ENCODE assay signal across 8 cellular contexts in the genomic region with DNA sequence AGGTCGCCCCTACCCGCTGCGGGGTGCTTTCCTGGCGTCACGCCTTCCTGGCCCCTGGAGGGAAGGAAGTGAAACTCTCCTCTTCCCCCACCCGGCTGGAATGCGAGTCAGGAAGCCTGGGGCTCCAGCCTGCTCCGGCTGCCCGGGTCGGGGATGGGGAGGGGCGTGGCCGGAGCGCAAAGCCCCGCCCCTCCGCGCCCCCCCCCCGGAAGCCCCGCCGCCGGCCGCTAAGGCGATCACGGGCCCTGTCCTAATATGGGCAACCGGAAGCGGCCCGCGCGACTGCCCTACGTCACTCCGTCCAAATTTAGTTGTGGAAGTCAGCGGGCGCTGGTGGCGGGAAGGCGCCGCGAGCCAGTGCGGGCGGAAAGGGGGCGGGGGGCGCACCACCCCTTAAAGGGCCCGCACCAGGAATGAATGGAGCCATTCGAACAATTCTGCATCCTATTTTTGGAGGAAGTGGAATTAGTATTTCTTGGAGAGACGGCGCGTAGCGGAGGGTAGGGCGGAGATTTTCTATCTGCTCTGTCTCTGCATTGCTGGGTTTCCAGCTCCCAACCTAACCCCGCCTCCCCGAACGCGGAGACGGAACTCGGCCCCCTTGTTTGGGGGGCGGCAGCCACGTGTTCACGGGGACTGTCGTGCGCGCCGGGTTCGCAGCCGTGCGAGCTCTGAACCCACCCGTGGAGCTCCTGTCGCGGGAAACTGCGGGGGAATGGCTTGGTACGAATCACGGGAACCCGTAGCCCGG. TPM values are rescaled to one million over a fixed set of nuclear protein-coding genes. Genes with fewer than 3 reads are reported as not detected.
DNase-seq lines count a peak whose midpoint lies in the region; ATAC-seq and TF ChIP-seq lines count a peak whose summit lies in the region.

No MANE protein-coding gene starts in this region.

- H3K9me2 ChIP-seq in GM23248 (ENCODE audit: insufficient read depth): no peaks in the 10 kb centered on the region

- peaks cover 59% of the 10 kb centered on the region for H3K79me2 ChIP-seq in GM23248 (ENCODE audit: insufficient read depth)
- H3K79me2 ChIP-seq in fibroblast of lung (ENCODE audit: control insufficient read depth, insufficient read depth, low read length): peaks cover 49% of the 10 kb centered on the region

- intact Hi-C loops in activated T-helper 2 cell treated with anti-CD3 and anti-CD28 coated beads, Interferon-gamma antibody, Interleukin-2, Interleukin-4, amounts not matched to agents 10 μg/mL and 5 μg/mL and 100 μg/mL, durations not matched to agents 14 hours and 24 hours and 36 hours (cut with micrococcal nuclease): loop anchor here (1.0 to 5.0 kb wide), 5 partner anchors 15 to 686 kb away; a partner anchor contains a TSS

- H3K4me1 ChIP-seq in GM23248 (ENCODE audit: insufficient read depth) (0 out of 2 replicates have a peak, but pooled peaks cover 17% of the 10 kb centered on the region), RWPE2 (ENCODE audit: insufficient read depth, poor library complexity, severe bottlenecking) (peaks cover 12% of the 10 kb centered on the region), fibroblast of lung (ENCODE audit: control insufficient read depth, extremely low read depth, insufficient read depth, low read length) (peaks cover 17% of the 10 kb centered on the region)

- peak; percentile 93 for DNase-seq in DMS153 treated with DMSO at 0.1 percent for 48 hours (lab: John Stamatoyannopoulos, UW; ENCODE audit: unreplicated experiment)
- DNase-seq in GM23248: peak; percentile 98
- DNase-seq in M059J (ENCODE audit: low read depth): peak; percentile 97
- peak; percentile 96 for DNase-seq in RWPE2 (ENCODE audit: low spot score)
- DNase-seq in activated T-helper 2 cell treated with anti-CD3 and anti-CD28 coated beads, Interferon-gamma antibody, Interleukin-2, Interleukin-4, amounts not matched to agents 10 μg/mL and 5 μg/mL and 100 μg/mL, durations not matched to agents 14 hours and 24 hours and 36 hours (ENCODE audit: low spot score): peak; percentile 95
- peak; percentile 94 to 98 for DNase-seq in fibroblast of lung (ENCODE audit: low read depth in 2 of 2)
- peak; percentile 93 to 98 (median 95) for DNase-seq in naive thymus-derived CD8-positive, alpha-beta T cell

- H3K9ac ChIP-seq in GM23248: peak overlapping the region; percentile 99
- peak overlapping the region; percentile 97 for H3K9ac ChIP-seq in fibroblast of lung (ENCODE audit: insufficient read depth, low read length)

- H3K27me3 ChIP-seq in GM23248 (replicated peaks; ENCODE audit: insufficient read depth) (no peaks in the 10 kb centered on the region), RWPE2 (ENCODE audit: insufficient read depth, poor library complexity, severe bottlenecking) (no peaks in the 10 kb centered on the region), fibroblast of lung (ENCODE audit: control insufficient read depth, insufficient read depth, low read length) (no peaks in the 10 kb centered on the region)

- H3K4me3 ChIP-seq in GM23248 (peak overlapping the region; percentile 96), RWPE2 (ENCODE audit: severe bottlenecking) (peak overlapping the region; percentile 91), fibroblast of lung (replicated peaks in 1 of 4; ENCODE audit: control extremely low read depth in 1 of 4, insufficient read depth in 1 of 4, low read depth in 3 of 4, low read length in 4 of 4) (peak overlapping the region; percentile 82 to 100 (median 98))

- TF ChIP-seq CTCF in RWPE2 (IDR thresholded peaks at IDR 0.05; ENCODE audit: poor library complexity, severe bottlenecking) (peak; percentile 14), fibroblast of lung (conservative IDR thresholded peaks at IDR 0.05 in 1 of 2, IDR thresholded peaks at IDR 0.05 in 1 of 2; ENCODE audit: low read depth in 1 of 2, low read length in 2 of 2) (peak in 1 of 2 donors; percentile 20)

- H3K27ac ChIP-seq in GM23248 (peak overlapping the region; percentile 94), RWPE2 (ENCODE audit: poor library complexity, severe bottlenecking) (peak overlapping the region; percentile 92), fibroblast of lung (ENCODE audit: insufficient read depth, low read length) (peak overlapping the region; percentile 99)

- no peaks in the 10 kb centered on the region for H3K9me3 Mint-ChIP-seq in activated T-helper 2 cell treated with anti-CD3 and anti-CD28 coated beads, Interferon-gamma antibody, Interleukin-2, Interleukin-4, amounts not matched to agents 10 μg/mL and 5 μg/mL and 100 μg/mL, durations not matched to agents 14 hours and 24 hours and 36 hours
- peaks cover 0 to 8% (median 0%) of the 10 kb centered on the region in 9 donors for H3K9me3 Mint-ChIP-seq in naive thymus-derived CD8-positive, alpha-beta T cell
- no peaks in the 10 kb centered on the region for H3K9me3 Mint-ChIP-seq in stimulated activated memory B cell treated with anti-CD40 and anti-IgM and Interleukin-4, amounts not matched to agents 10 μg/mL and 1 μg/mL and 100 μg/mL, for 72 hours

- POLR2A ChIA-PET in naive thymus-derived CD8-positive, alpha-beta T cell (lab: Charles Lee): interaction anchor here (0.6 to 13.4 kb wide), 25 partner anchors 21 to 1367 kb away, joined by 3 to 918 read pairs (median 6); a partner anchor contains a TSS

- H4K20me1 ChIP-seq in GM23248 (ENCODE audit: insufficient read depth) (no peaks in the 10 kb centered on the region), fibroblast of lung (ENCODE audit: control insufficient read depth, extremely low read depth, insufficient read depth, low read length) (no peaks in the 10 kb centered on the region)

- peak overlapping the region; percentile 99 for H3K27ac Mint-ChIP-seq in activated T-helper 2 cell treated with anti-CD3 and anti-CD28 coated beads, Interferon-gamma antibody, Interleukin-2, Interleukin-4, amounts not matched to agents 10 μg/mL and 5 μg/mL and 100 μg/mL, durations not matched to agents 14 hours and 24 hours and 36 hours
- peak overlapping the region; percentile 99 to 100 (median 99) for H3K27ac Mint-ChIP-seq in naive thymus-derived CD8-positive, alpha-beta T cell
- H3K27ac Mint-ChIP-seq in stimulated activated memory B cell treated with anti-CD40 and anti-IgM and Interleukin-4, amounts not matched to agents 10 μg/mL and 1 μg/mL and 100 μg/mL, for 72 hours: peak overlapping the region; percentile 92

- WGBS in GM23248 (ENCODE audit: low coverage in 1 of 2, low lambda C conversion rate in 2 of 2, missing lambda C conversion rate in 2 of 2), 2 experiments: 1 to 2% methylated on average over 62 to 71 of the region's 71 CpGs

- in situ Hi-C loops in GM23248 (cut with MboI): no loop called here

- peaks cover 25% of the 10 kb centered on the region for H3K4me1 Mint-ChIP-seq in activated T-helper 2 cell treated with anti-CD3 and anti-CD28 coated beads, Interferon-gamma antibody, Interleukin-2, Interleukin-4, amounts not matched to agents 10 μg/mL and 5 μg/mL and 100 μg/mL, durations not matched to agents 14 hours and 24 hours and 36 hours (ENCODE audit: low read depth)
- peaks cover 33 to 56% (median 37%) of the 10 kb centered on the region in 4 donors for H3K4me1 Mint-ChIP-seq in naive thymus-derived CD8-positive, alpha-beta T cell
- peaks cover 40% of the 10 kb centered on the region for H3K4me1 Mint-ChIP-seq in stimulated activated memory B cell treated with anti-CD40 and anti-IgM and Interleukin-4, amounts not matched to agents 10 μg/mL and 1 μg/mL and 100 μg/mL, for 72 hours

- H3K9me3 ChIP-seq in GM23248 (ENCODE audit: low read depth) (no peaks in the 10 kb centered on the region), RWPE2 (ENCODE audit: severe bottlenecking) (no peaks in the 10 kb centered on the region), fibroblast of lung (ENCODE audit: control insufficient read depth, insufficient read depth, low read depth, low read length) (no peaks in the 10 kb centered on the region)

- H3K36me3 Mint-ChIP-seq in activated T-helper 2 cell treated with anti-CD3 and anti-CD28 coated beads, Interferon-gamma antibody, Interleukin-2, Interleukin-4, amounts not matched to agents 10 μg/mL and 5 μg/mL and 100 μg/mL, durations not matched to agents 14 hours and 24 hours and 36 hours (ENCODE audit: low read depth): peaks cover 43% of the 10 kb centered on the region
- H3K36me3 Mint-ChIP-seq in naive thymus-derived CD8-positive, alpha-beta T cell: peaks cover 11 to 20% (median 19%) of the 10 kb centered on the region in 3 donors
- peaks cover 24% of the 10 kb centered on the region for H3K36me3 Mint-ChIP-seq in stimulated activated memory B cell treated with anti-CD40 and anti-IgM and Interleukin-4, amounts not matched to agents 10 μg/mL and 1 μg/mL and 100 μg/mL, for 72 hours

- H2AFZ ChIP-seq in GM23248 (peak overlapping the region; percentile 59), fibroblast of lung (ENCODE audit: low read length) (no peak overlapping the region)

- H3K36me3 ChIP-seq in GM23248 (ENCODE audit: low read depth) (no peaks in the 10 kb centered on the region; the same call in 1 of the 2 replicates), RWPE2 (ENCODE audit: low read depth) (peaks cover 22% of the 10 kb centered on the region), fibroblast of lung (ENCODE audit: control insufficient read depth, insufficient read depth, low read length) (peaks cover 2% of the 10 kb centered on the region)

- no peaks in the 10 kb centered on the region for H3K27me3 Mint-ChIP-seq in activated T-helper 2 cell treated with anti-CD3 and anti-CD28 coated beads, Interferon-gamma antibody, Interleukin-2, Interleukin-4, amounts not matched to agents 10 μg/mL and 5 μg/mL and 100 μg/mL, durations not matched to agents 14 hours and 24 hours and 36 hours (ENCODE audit: low read depth)
- peaks cover 0 to 3% (median 0%) of the 10 kb centered on the region in 5 donors for H3K27me3 Mint-ChIP-seq in naive thymus-derived CD8-positive, alpha-beta T cell
- no peaks in the 10 kb centered on the region for H3K27me3 Mint-ChIP-seq in stimulated activated memory B cell treated with anti-CD40 and anti-IgM and Interleukin-4, amounts not matched to agents 10 μg/mL and 1 μg/mL and 100 μg/mL, for 72 hours

- peak; percentile 59 for ATAC-seq in RWPE2 (ENCODE audit: low read depth)
- peak; percentile 54 to 59 for ATAC-seq in naive thymus-derived CD8-positive, alpha-beta T cell
- ATAC-seq in stimulated activated memory B cell treated with anti-CD40 and anti-IgM and Interleukin-4, amounts not matched to agents 10 μg/mL and 1 μg/mL and 100 μg/mL, for 72 hours: peak; percentile 63

- H3K4me3 Mint-ChIP-seq in activated T-helper 2 cell treated with anti-CD3 and anti-CD28 coated beads, Interferon-gamma antibody, Interleukin-2, Interleukin-4, amounts not matched to agents 10 μg/mL and 5 μg/mL and 100 μg/mL, durations not matched to agents 14 hours and 24 hours and 36 hours (ENCODE audit: low read depth): peak overlapping the region; percentile 96
- H3K4me3 Mint-ChIP-seq in naive thymus-derived CD8-positive, alpha-beta T cell: peak overlapping the region; percentile 93 to 99 (median 98)
- H3K4me3 Mint-ChIP-seq in stimulated activated memory B cell treated with anti-CD40 and anti-IgM and Interleukin-4, amounts not matched to agents 10 μg/mL and 1 μg/mL and 100 μg/mL, for 72 hours: peak overlapping the region; percentile 95

- H3K4me2 ChIP-seq in GM23248 (ENCODE audit: unreplicated experiment) (peak overlapping the region; percentile 98), fibroblast of lung (ENCODE audit: extremely low read depth, insufficient read depth, low read length) (peak overlapping the region; percentile 100)

- H3F3A ChIP-seq in GM23248 (ENCODE audit: insufficient read depth): peaks cover 38% of the 10 kb centered on the region

RNA-seq across cellular contexts. Expression of a gene that starts 1.6 kb away (rescaled TPM):
- total RNA-seq in GM23248 (2014; rRNA removed; shearing (Covaris generic)): 27.8 and 30.4 TPM in 2 replicates
- polyA plus RNA-seq in GM23248 (2016; fragmentation: Nextera tagmentation; extraction: Ambion mirVana) (84.0 and 88.6 TPM in 2 replicates), fibroblast of lung (16.5 and 99.6 TPM in 2 replicates)
- total RNA-seq in M059J (2014; rRNA removed; shearing (Covaris generic)): 16.6 and 33.0 TPM in 2 replicates
- 140 and 143 TPM in 2 replicates for total RNA-seq in activated T-helper 2 cell treated with anti-CD3 and anti-CD28 coated beads, Interferon-gamma antibody, Interleukin-2, Interleukin-4, amounts not matched to agents 10 μg/mL and 5 μg/mL and 100 μg/mL, durations not matched to agents 14 hours and 24 hours and 36 hours
- total RNA-seq in fibroblast of lung: 21.1 and 26.4 TPM in 2 replicates
- 30.8 and 154 TPM in 2 replicates for polyA plus RNA-seq in fibroblast of lung (2012)
- 9.2 and 22.2 TPM in 2 replicates for polyA minus RNA-seq in fibroblast of lung (ENCODE audit: low replicate concordance)
- total RNA-seq in naive thymus-derived CD8-positive, alpha-beta T cell: 100 to 1,000 TPM; 105 to 112 TPM
- polyA plus RNA-seq in naive thymus-derived CD8-positive, alpha-beta T cell: 100 to 1,000 TPM; 100 to 162 (median 107) TPM

RNA-seq across cellular contexts. Expression of a gene that starts 1.6 kb away (rescaled TPM):
- total RNA-seq in GM23248 (2014; rRNA removed; shearing (Covaris generic)): 56.4 and 80.5 TPM in 2 replicates
- polyA plus RNA-seq in GM23248 (2016; fragmentation: Nextera tagmentation; extraction: Ambion mirVana): 55.6 and 62.4 TPM in 2 replicates
- 122 and 124 TPM in 2 replicates for total RNA-seq in M059J (2014; rRNA removed; shearing (Covaris generic))
- 68.9 and 69.1 TPM in 2 replicates for total RNA-seq in activated T-helper 2 cell treated with anti-CD3 and anti-CD28 coated beads, Interferon-gamma antibody, Interleukin-2, Interleukin-4, amounts not matched to agents 10 μg/mL and 5 μg/mL and 100 μg/mL, durations not matched to agents 14 hours and 24 hours and 36 hours
- 69.2 and 78.1 TPM in 2 replicates for total RNA-seq in fibroblast of lung
- 48.9 and 54.3 TPM in 2 replicates for polyA plus RNA-seq in fibroblast of lung
- 61.8 and 73.6 TPM in 2 replicates for polyA plus RNA-seq in fibroblast of lung (2012)
- polyA minus RNA-seq in fibroblast of lung (ENCODE audit: low replicate concordance): 68.6 and 178 TPM in 2 replicates
- 10 to 100 TPM; 60.2 to 62.8 TPM for total RNA-seq in naive thymus-derived CD8-positive, alpha-beta T cell
- 10 to 100 TPM; 36.1 to 56.2 (median 50.2) TPM for polyA plus RNA-seq in naive thymus-derived CD8-positive, alpha-beta T cell

RNA-seq across cellular contexts. Expression of a gene that starts 33.7 kb away (rescaled TPM):
- total RNA-seq in GM23248 (2014; rRNA removed; shearing (Covaris generic)): 104 and 105 TPM in 2 replicates
- polyA plus RNA-seq in GM23248 (2016; fragmentation: Nextera tagmentation; extraction: Ambion mirVana) (1.4 and 2.6 TPM in 2 replicates), fibroblast of lung (33.5 and 64.7 TPM in 2 replicates)
- total RNA-seq in M059J (2014; rRNA removed; shearing (Covaris generic)): 48.1 and 126 TPM in 2 replicates
- 117 and 132 TPM in 2 replicates for total RNA-seq in activated T-helper 2 cell treated with anti-CD3 and anti-CD28 coated beads, Interferon-gamma antibody, Interleukin-2, Interleukin-4, amounts not matched to agents 10 μg/mL and 5 μg/mL and 100 μg/mL, durations not matched to agents 14 hours and 24 hours and 36 hours
- 24.7 and 31.9 TPM in 2 replicates for total RNA-seq in fibroblast of lung
- 38.6 and 61.6 TPM in 2 replicates for polyA plus RNA-seq in fibroblast of lung (2012)
- 78.1 and 116 TPM in 2 replicates for polyA minus RNA-seq in fibroblast of lung (ENCODE audit: low replicate concordance)
- 10 to 100 TPM; 24.5 to 25.7 TPM for total RNA-seq in naive thymus-derived CD8-positive, alpha-beta T cell
- 1 to 10 TPM; 1.4 to 3.4 (median 1.9) TPM for polyA plus RNA-seq in naive thymus-derived CD8-positive, alpha-beta T cell

RNA-seq across cellular contexts. Expression of a gene that starts 35.2 kb away (rescaled TPM):
- 30.4 and 33.0 TPM in 2 replicates for total RNA-seq in GM23248 (2014; rRNA removed; shearing (Covaris generic))
- polyA plus RNA-seq in GM23248 (2016; fragmentation: Nextera tagmentation; extraction: Ambion mirVana): 27.0 and 31.8 TPM in 2 replicates
- 19.9 and 23.0 TPM in 2 replicates for total RNA-seq in M059J (2014; rRNA removed; shearing (Covaris generic))
- total RNA-seq in activated T-helper 2 cell treated with anti-CD3 and anti-CD28 coated beads, Interferon-gamma antibody, Interleukin-2, Interleukin-4, amounts not matched to agents 10 μg/mL and 5 μg/mL and 100 μg/mL, durations not matched to agents 14 hours and 24 hours and 36 hours: 112 and 116 TPM in 2 replicates
- 20.3 and 21.8 TPM in 2 replicates for total RNA-seq in fibroblast of lung
- 12.2 and 17.9 TPM in 2 replicates for polyA plus RNA-seq in fibroblast of lung
- 12.4 and 24.1 TPM in 2 replicates for polyA plus RNA-seq in fibroblast of lung (2012)
- 24.9 and 36.2 TPM in 2 replicates for polyA minus RNA-seq in fibroblast of lung (ENCODE audit: low replicate concordance)
- total RNA-seq in naive thymus-derived CD8-positive, alpha-beta T cell: 100 to 1,000 TPM; 100 to 103 TPM
- 10 to 100 TPM; 26.1 to 35.1 (median 27.2) TPM for polyA plus RNA-seq in naive thymus-derived CD8-positive, alpha-beta T cell

RNA-seq across cellular contexts. Expression of a gene that starts 49.1 kb away (rescaled TPM):
- not detected in 2 replicates for total RNA-seq in GM23248 (2014; rRNA removed; shearing (Covaris generic))
- polyA plus RNA-seq in GM23248 (2016; fragmentation: Nextera tagmentation; extraction: Ambion mirVana) (0.18 TPM in 1 of 2 replicates, not detected in the other), fibroblast of lung (0.26 and 0.30 TPM in 2 replicates)
- total RNA-seq in M059J (2014; rRNA removed; shearing (Covaris generic)): not detected in 2 replicates
- total RNA-seq in activated T-helper 2 cell treated with anti-CD3 and anti-CD28 coated beads, Interferon-gamma antibody, Interleukin-2, Interleukin-4, amounts not matched to agents 10 μg/mL and 5 μg/mL and 100 μg/mL, durations not matched to agents 14 hours and 24 hours and 36 hours: 5.5 and 5.6 TPM in 2 replicates
- under 0.01 and 1.2 TPM in 2 replicates for total RNA-seq in fibroblast of lung
- 0.50 and 0.96 TPM in 2 replicates for polyA plus RNA-seq in fibroblast of lung (2012)
- polyA minus RNA-seq in fibroblast of lung (ENCODE audit: low replicate concordance): 0.22 TPM in 1 of 2 replicates, not detected in the other
- 1 to 10 TPM; 6.6 to 7.9 TPM for total RNA-seq in naive thymus-derived CD8-positive, alpha-beta T cell
- polyA plus RNA-seq in naive thymus-derived CD8-positive, alpha-beta T cell: 1 to 10 TPM in 2 of 3 donors, under 1 TPM in 1; 0.37 to 2.6 (median 1.3) TPM

Comparison
In these comparisons a context has a peak if more than half of its experiments do, and no peak if none do; other contexts are left out.
1. Peak in every context shown above with its lines: DNase-seq, ATAC-seq, H3K4me3 ChIP-seq and H3K27ac ChIP-seq.